Comparison of ENCODE assay signal across 14 cellular contexts in genomic region chr19:8489591-8490394, GRCh38. TPM values are rescaled to one million over a fixed set of nuclear protein-coding genes. Genes with fewer than 3 reads are reported as not detected.
A peak's percentile ranks its signal among the peaks of the same experiment; 100 is the strongest.
DNase-seq lines count a peak whose midpoint lies in the region; FAIRE-seq and TF ChIP-seq lines count a peak whose summit lies in the region.
"Had no signal": no experiment of that assay in that cellular context is flagged by ENCODE, and none has a peak within 500 bp of the region (broad histone marks: within the 10 kb centered on the region; RNA-seq: fewer than 3 reads in every experiment).

No MANE protein-coding gene starts in this region.

- no peak for TF ChIP-seq EP300 in H1 (IDR thresholded peaks at IDR 0.05; ENCODE audit: borderline replicate concordance in 1 of 2, low read depth in 2 of 2, low read length in 2 of 2)

- H3K27ac ChIP-seq in H1 (ENCODE audit: low read depth, low read length) (peak overlapping the region; percentile 20; the same call in 1 of the 2 replicates), skin epidermis (peak overlapping the region in 14 of 21 experiments; percentile 16 to 69 (median 58))
- H3K27ac ChIP-seq: 22Rv1 had no signal

- no peak overlapping the region for H3K4ac ChIP-seq in H1 (replicated peaks; ENCODE audit: insufficient read length, low read depth, low read length)

- TF ChIP-seq CTCF in H1 (IDR thresholded peaks at IDR 0.05; ENCODE audit: control extremely low read depth in 1 of 3, insufficient read depth in 1 of 3, low read depth in 1 of 3, low read length in 3 of 3), result no peak

- WGBS in H1 (ENCODE audit: extremely low coverage in 1 of 2, insufficient coverage in 1 of 2, insufficient read length in 1 of 2, insufficient replicate concordance in 2 of 2, low coverage in 1 of 2, low lambda C conversion rate in 2 of 2, missing lambda C conversion rate in 1 of 2), 2 experiments, result 94% methylated on average over 25 of the region's 25 CpGs; no CpG with 5 or more reads in 1 of the 2 experiments

- no peak overlapping the region for H4K5ac ChIP-seq in H1 (ENCODE audit: insufficient read length, low read depth, low read length)

- DNase-seq in DMS53 (lab: John Stamatoyannopoulos, UW), result peak; percentile 48
- DNase-seq in DMS53 treated with DMSO at 0.1 percent for 48 hours (lab: John Stamatoyannopoulos, UW; ENCODE audit: unreplicated experiment), result no peak
- peak; percentile 14 for DNase-seq in NCI-H2029 treated with DMSO at 0.1 percent for 48 hours (lab: John Stamatoyannopoulos, UW)
- no peak for DNase-seq in H1 (ENCODE audit: low read depth in 1 of 2, low spot score in 2 of 2)
- no peak for DNase-seq in D341Med (ENCODE audit: low spot score)
- no peak for DNase-seq in NCI-H748 (lab: John Stamatoyannopoulos, UW; ENCODE audit: unreplicated experiment)
- no peak for DNase-seq in hepatic stellate cell (ENCODE audit: low spot score)
- DNase-seq: activated CD4-positive, alpha-beta memory T cell treated with anti-CD3 and anti-CD28 coated beads for 36 hours; dermis blood vessel endothelial cell; NCI-H1048; stimulated activated CD4-positive, alpha-beta T cell treated with anti-CD3 and anti-CD28 coated beads, Interleukin-2, amount 100 ng/mL, for 48 hours had no signal

- H3K9me3 ChIP-seq in H1 (ENCODE audit: insufficient read depth in 2 of 2, low read depth in 1 of 2, low read length in 1 of 2), result no peaks in the 10 kb centered on the region

- no peak overlapping the region for H3K14ac ChIP-seq in H1 (ENCODE audit: insufficient read length)

- H3K4me3 ChIP-seq in H1 (ENCODE audit: extremely low read depth in 1 of 4, insufficient read depth in 2 of 4, low read depth in 3 of 4, low read length in 4 of 4) (no peak overlapping the region), skin epidermis (no peak overlapping the region)

- H3K4me1 ChIP-seq in H1 (replicated peaks in 1 of 4; ENCODE audit: control insufficient read depth in 3 of 4, insufficient read depth in 4 of 4, low read length in 3 of 4), result peaks cover 0 to 2% (median under 1%) of the 10 kb centered on the region in 4 experiments; a peak in 1 of 7 replicates

- no peak for FAIRE-seq in H1 (lab: Jason Lieb, UNC)
- FAIRE-seq: frontal cortex had no signal

- no peak overlapping the region for H2BK20ac ChIP-seq in H1 (ENCODE audit: low read length)

- H3K27me3 ChIP-seq in H1 (replicated peaks in 1 of 4; ENCODE audit: control insufficient read depth in 3 of 4, extremely low read depth in 1 of 4, insufficient read depth in 3 of 4, low read length in 3 of 4), result no peaks in the 10 kb centered on the region

- peaks cover 6 to 28% of the 10 kb centered on the region in 2 experiments for H4K20me1 ChIP-seq in H1 (replicated peaks in 1 of 2; ENCODE audit: control insufficient read depth in 1 of 2, insufficient read depth in 2 of 2, low read length in 2 of 2)

- H2AFZ ChIP-seq in H1 (ENCODE audit: low read length), result no peak overlapping the region

- H3K56ac ChIP-seq in H1 (replicated peaks; ENCODE audit: insufficient read length, low read depth, low read length), result no peak overlapping the region

- H3K18ac ChIP-seq in H1 (ENCODE audit: extremely low read depth, low read length), result no peak overlapping the region

- peaks cover 8% of the 10 kb centered on the region; the same call in 1 of the 2 replicates for H3K79me1 ChIP-seq in H1 (ENCODE audit: low read depth, low read length)

- TF ChIP-seq RAD21 in H1 (IDR thresholded peaks at IDR 0.05 in 1 of 2, conservative IDR thresholded peaks at IDR 0.05 in 1 of 2; ENCODE audit: low read depth in 2 of 2, low read length in 2 of 2), result no peak

- H4K8ac ChIP-seq in H1 (ENCODE audit: extremely low read depth, insufficient read depth, low read length), result no peak overlapping the region; the same call in 1 of the 2 replicates

- H2BK12ac ChIP-seq in H1 (ENCODE audit: low read depth, low read length), result no peak overlapping the region

- no peak overlapping the region for H4K91ac ChIP-seq in H1 (replicated peaks; ENCODE audit: insufficient read length, low read length)

- H3K4me2 ChIP-seq in H1 (ENCODE audit: insufficient read depth in 1 of 2, low read depth in 2 of 2, low read length in 2 of 2), result no peak overlapping the region

- TF ChIP-seq POLR2A in H1 (IDR thresholded peaks at IDR 0.05; ENCODE audit: control extremely low read depth in 1 of 2, low read depth in 2 of 2, low read length in 2 of 2), result no peak; a peak in 1 of 3 replicates

- no peak overlapping the region; a peak in 1 of 7 replicates for H3K9ac ChIP-seq in H1 (replicated peaks in 1 of 4; ENCODE audit: extremely low read depth in 1 of 4, low read depth in 3 of 4, low read length in 3 of 4)

- no peak overlapping the region for H3K23ac ChIP-seq in H1 (ENCODE audit: insufficient read length)

- POLR2A ChIA-PET in H1 (lab: Charles Lee; ENCODE audit: partially characterized antibody), result interaction anchor here (0.6 to 2.0 kb wide), 9 partner anchors 9 to 143 kb away, joined by 3 to 5 read pairs (median 4); no protein-coding TSS in a partner anchor

- CTCF ChIA-PET in H1 (lab: Charles Lee; ENCODE audit: partially characterized antibody), result interaction anchor here (1.1 to 1.2 kb wide), 3 partner anchors 8 to 96 kb away, joined by 3 to 4 read pairs (median 4); partner anchors contain the start of gene MYO1F

- no peak overlapping the region for H2BK120ac ChIP-seq in H1 (replicated peaks; ENCODE audit: low read depth, low read length)

- H2BK15ac ChIP-seq in H1 (ENCODE audit: low read length), result no peak overlapping the region

- H3K23me2 ChIP-seq in H1 (ENCODE audit: low read depth, low read length), result no peaks in the 10 kb centered on the region

- H3K36me3 ChIP-seq in H1 (ENCODE audit: control insufficient read depth in 2 of 4, insufficient read depth in 4 of 4, low read length in 3 of 4), result peaks cover 19 to 43% (median 33%) of the 10 kb centered on the region in 4 experiments

- no peak overlapping the region for H2BK5ac ChIP-seq in H1 (ENCODE audit: low read depth, low read length)

- peaks cover 0 to 6% of the 10 kb centered on the region in 2 experiments; a peak in 1 of 4 replicates for H3K79me2 ChIP-seq in H1 (ENCODE audit: control insufficient read depth in 1 of 2, insufficient read depth in 2 of 2, low read length in 2 of 2)

- H2AK5ac ChIP-seq in H1 (ENCODE audit: low read depth, low read length), result no peak overlapping the region

TF ChIP-seq in H1, 55 proteins besides CTCF, POLR2A, EP300 and RAD21:
- TF ChIP-seq POLR2AphosphoS5 (IDR thresholded peaks at IDR 0.05; ENCODE audit: low read depth, low read length) (peak; percentile 67; the same call in 1 of the 2 replicates), CBX5 (IDR thresholded peaks at IDR 0.05; ENCODE audit: low read depth, low read length) (no peak)

RNA-seq across cellular contexts. Expression of gene PRAM1, which starts 12.6 kb away (rescaled TPM):
- 0.23 and 0.43 TPM in 2 replicates for total RNA-seq in H1 (2021; fragmentation: NEBNext Ultra II Directional; extraction: Animal tissue kit (Norgen Biotek cat#: 25700))
- 0.06 and 0.17 TPM in 2 replicates for polyA plus RNA-seq in H1 (2011; rRNA removed)
- 0.21 TPM for polyA plus RNA-seq in H1 (2011; cell fraction: cytosol; rRNA removed)
- polyA plus RNA-seq in H1 (2011; cell fraction: nucleus; rRNA removed), result 0.83 TPM
- polyA plus RNA-seq in H1 (2012, experiment 1 of 2), result 0.21 to 0.47 TPM (median 0.39 TPM) in 4 replicates
- not detected for polyA plus RNA-seq in H1 (2012, experiment 2 of 2)
- polyA plus RNA-seq in H1 (2013, experiment 1 of 2), result 0.24 TPM
- polyA plus RNA-seq in H1 (2013, experiment 2 of 2), result 0.31 TPM
- polyA minus RNA-seq in H1 (2011; rRNA and poly(A)+ RNA removed), result not detected in 2 replicates
- polyA minus RNA-seq in H1 (2011; cell fraction: cytosol; rRNA and poly(A)+ RNA removed), result not detected
- not detected for polyA minus RNA-seq in H1 (2011; cell fraction: nucleus; rRNA and poly(A)+ RNA removed)
- total RNA-seq: dermis blood vessel endothelial cell, frontal cortex had no signal

RNA-seq across cellular contexts. Expression of gene ZNF414, which starts 24.2 kb away (rescaled TPM):
- total RNA-seq in H1 (2021; fragmentation: NEBNext Ultra II Directional; extraction: Animal tissue kit (Norgen Biotek cat#: 25700)), result 23.6 and 26.8 TPM in 2 replicates
- 9.7 and 21.4 TPM in 2 replicates for polyA plus RNA-seq in H1 (2011; rRNA removed)
- 8.3 TPM for polyA plus RNA-seq in H1 (2011; cell fraction: cytosol; rRNA removed)
- polyA plus RNA-seq in H1 (2011; cell fraction: nucleus; rRNA removed), result 27.5 TPM
- polyA plus RNA-seq in H1 (2012, experiment 1 of 2), result 9.8 to 38.9 TPM (median 29.3 TPM) in 4 replicates
- 39.1 TPM for polyA plus RNA-seq in H1 (2012, experiment 2 of 2)
- polyA plus RNA-seq in H1 (2013, experiment 1 of 2), result 25.1 TPM
- 24.7 TPM for polyA plus RNA-seq in H1 (2013, experiment 2 of 2)
- 3.3 and 5.1 TPM in 2 replicates for polyA minus RNA-seq in H1 (2011; rRNA and poly(A)+ RNA removed)
- polyA minus RNA-seq in H1 (2011; cell fraction: cytosol; rRNA and poly(A)+ RNA removed), result 21.7 TPM
- polyA minus RNA-seq in H1 (2011; cell fraction: nucleus; rRNA and poly(A)+ RNA removed), result 17.1 TPM

RNA-seq across cellular contexts. Expression of gene HNRNPM, which starts 45.0 kb away (rescaled TPM):
- 448 and 474 TPM in 2 replicates for total RNA-seq in H1 (2021; fragmentation: NEBNext Ultra II Directional; extraction: Animal tissue kit (Norgen Biotek cat#: 25700))
- polyA plus RNA-seq in H1 (2011; rRNA removed), result 375 and 545 TPM in 2 replicates
- polyA plus RNA-seq in H1 (2011; cell fraction: cytosol; rRNA removed), result 450 TPM
- 336 TPM for polyA plus RNA-seq in H1 (2011; cell fraction: nucleus; rRNA removed)
- 448 to 587 TPM (median 510 TPM) in 4 replicates for polyA plus RNA-seq in H1 (2012, experiment 1 of 2)
- 158 TPM for polyA plus RNA-seq in H1 (2012, experiment 2 of 2)
- polyA plus RNA-seq in H1 (2013, experiment 1 of 2), result 203 TPM
- 197 TPM for polyA plus RNA-seq in H1 (2013, experiment 2 of 2)
- 127 and 140 TPM in 2 replicates for polyA minus RNA-seq in H1 (2011; rRNA and poly(A)+ RNA removed)
- 226 TPM for polyA minus RNA-seq in H1 (2011; cell fraction: cytosol; rRNA and poly(A)+ RNA removed)
- 170 TPM for polyA minus RNA-seq in H1 (2011; cell fraction: nucleus; rRNA and poly(A)+ RNA removed)

Comparison
In these comparisons a context has a peak if more than half of its experiments do, and no peak if none do; other contexts are left out.
1. DNase-seq: peak in DMS53 (single experiment) and NCI-H2029 treated with DMSO at 0.1 percent for 48 hours (single experiment); none in DMS53 treated with DMSO at 0.1 percent for 48 hours (single experiment), H1 (0 of 2), D341Med (single experiment), NCI-H748 (single experiment) and hepatic stellate cell (single experiment).